ENCODE assay signal across 8 cellular contexts in the genomic region with DNA sequence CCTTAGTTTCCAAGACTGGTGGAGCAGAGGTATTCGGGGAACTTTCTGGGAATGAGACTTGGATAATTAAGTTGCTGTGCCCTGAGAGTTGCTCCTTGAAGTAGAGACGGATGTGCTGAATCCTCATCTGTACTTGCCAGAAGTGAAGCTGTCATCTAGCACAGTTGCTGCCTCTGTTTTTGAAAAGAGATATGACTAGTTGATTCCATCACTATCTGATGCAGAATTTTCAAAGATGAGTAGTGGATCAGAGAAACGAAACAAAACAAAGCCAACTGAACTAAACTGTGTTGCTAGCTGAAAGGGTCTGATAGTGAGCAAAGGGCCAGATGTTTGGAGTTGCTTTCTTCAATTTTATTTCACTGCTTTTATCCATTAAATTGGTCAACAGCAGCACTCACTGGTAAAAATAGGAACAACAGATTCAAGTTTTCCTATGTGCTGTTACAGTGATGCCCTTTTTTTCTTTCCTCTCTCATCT. TPM values are rescaled to one million over a fixed set of nuclear protein-coding genes. Genes with fewer than 3 reads are reported as not detected.
DNase-seq lines count a peak whose midpoint lies in the region; ATAC-seq and TF ChIP-seq lines count a peak whose summit lies in the region.

No MANE protein-coding gene starts in this region.

- H3K4me3 ChIP-seq in fibroblast of villous mesenchyme (ENCODE audit: low read depth, low read length) = no peak overlapping the region

- DNase-seq in GM03348 (ENCODE audit: low spot score) (peak; percentile 42), RPMI8226 (peak; percentile 35), fibroblast of villous mesenchyme (ENCODE audit: low read depth) (peak; percentile 80), renal cortical epithelial cell (ENCODE audit: low read depth) (peak; percentile 52), NCI-H2196 treated with DMSO at 0.1 percent for 48 hours (lab: John Stamatoyannopoulos, UW; ENCODE audit: unreplicated experiment) (no peak), NCI-H748 treated with DMSO at 0.1 percent for 48 hours (lab: John Stamatoyannopoulos, UW) (no peak)

- no peak for ATAC-seq in HG02571 (IDR thresholded peaks at IDR 0.05; ENCODE audit: unreplicated experiment)
- ATAC-seq in GM18511 (IDR thresholded peaks at IDR 0.05; ENCODE audit: unreplicated experiment) = no peak

- peak; percentile 62 for TF ChIP-seq CTCF in fibroblast of villous mesenchyme (IDR thresholded peaks at IDR 0.05; ENCODE audit: insufficient read depth, low read depth, low read length)

RNA-seq across cellular contexts. Expression of a gene that starts 52.7 kb away (rescaled TPM):
- total RNA-seq in fibroblast of villous mesenchyme (13.5 and 30.2 TPM in 2 replicates), renal cortical epithelial cell (46.7 and 109 TPM in 2 replicates)

Comparison
In these comparisons a context has a peak if more than half of its experiments do, and no peak if none do; other contexts are left out.
1. DNase-seq: peak in GM03348 (single experiment), RPMI8226 (single experiment), fibroblast of villous mesenchyme (single experiment) and renal cortical epithelial cell (single experiment); none in NCI-H2196 treated with DMSO at 0.1 percent for 48 hours (single experiment) and NCI-H748 treated with DMSO at 0.1 percent for 48 hours (single experiment).